In the genomic region with DNA sequence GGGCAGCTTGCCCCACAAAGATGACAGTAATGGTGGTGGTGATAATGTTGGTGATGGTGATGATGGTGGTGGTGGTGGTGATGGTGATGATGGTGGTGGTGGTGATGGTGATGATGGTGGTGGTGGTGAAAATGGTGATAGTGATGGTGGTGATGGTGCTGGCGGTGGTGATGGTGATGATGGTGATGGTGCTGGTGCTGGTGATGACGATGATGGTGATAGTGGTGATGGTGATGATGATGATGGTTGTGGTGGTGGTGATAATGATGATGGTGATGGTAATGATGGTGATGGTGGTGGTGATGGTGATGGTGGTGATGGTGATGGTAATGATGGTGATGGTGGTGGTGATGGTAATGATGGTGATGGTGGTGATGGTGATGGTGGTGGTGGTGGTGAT, we compare ENCODE assay signal across 2 cellular contexts.
TF ChIP-seq lines count a peak whose summit lies in the region.

No MANE protein-coding gene starts in this region.

TF ChIP-seq in HEK293, 187 proteins besides CTCF, POLR2A, EP300 and RAD21 (continues in another document):
- 0 out of 2 replicates have a peak, but pooled peaks have one; percentile 13 for TF ChIP-seq ZNF157 (tag by site-specific recombination; IDR thresholded peaks at IDR 0.05)
- no peak for TF ChIP-seq ZNF837 (tag by site-specific recombination; IDR thresholded peaks at IDR 0.05)
- TF ChIP-seq GLIS2 (tag by site-specific recombination; IDR thresholded peaks at IDR 0.05), result no peak
- no peak for TF ChIP-seq ZNF416 (tag by site-specific recombination; IDR thresholded peaks at IDR 0.05)
- TF ChIP-seq, protein P1, sequence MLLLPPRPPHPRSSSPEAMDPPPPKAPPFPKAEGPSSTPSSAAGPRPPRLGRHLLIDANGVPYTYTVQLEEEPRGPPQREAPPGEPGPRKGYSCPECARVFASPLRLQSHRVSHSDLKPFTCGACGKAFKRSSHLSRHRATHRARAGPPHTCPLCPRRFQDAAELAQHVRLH (tag by site-specific recombination; IDR thresholded peaks at IDR 0.05), result 0 out of 2 replicates have a peak, but pooled peaks have one; percentile 9
- TF ChIP-seq, protein P2, sequence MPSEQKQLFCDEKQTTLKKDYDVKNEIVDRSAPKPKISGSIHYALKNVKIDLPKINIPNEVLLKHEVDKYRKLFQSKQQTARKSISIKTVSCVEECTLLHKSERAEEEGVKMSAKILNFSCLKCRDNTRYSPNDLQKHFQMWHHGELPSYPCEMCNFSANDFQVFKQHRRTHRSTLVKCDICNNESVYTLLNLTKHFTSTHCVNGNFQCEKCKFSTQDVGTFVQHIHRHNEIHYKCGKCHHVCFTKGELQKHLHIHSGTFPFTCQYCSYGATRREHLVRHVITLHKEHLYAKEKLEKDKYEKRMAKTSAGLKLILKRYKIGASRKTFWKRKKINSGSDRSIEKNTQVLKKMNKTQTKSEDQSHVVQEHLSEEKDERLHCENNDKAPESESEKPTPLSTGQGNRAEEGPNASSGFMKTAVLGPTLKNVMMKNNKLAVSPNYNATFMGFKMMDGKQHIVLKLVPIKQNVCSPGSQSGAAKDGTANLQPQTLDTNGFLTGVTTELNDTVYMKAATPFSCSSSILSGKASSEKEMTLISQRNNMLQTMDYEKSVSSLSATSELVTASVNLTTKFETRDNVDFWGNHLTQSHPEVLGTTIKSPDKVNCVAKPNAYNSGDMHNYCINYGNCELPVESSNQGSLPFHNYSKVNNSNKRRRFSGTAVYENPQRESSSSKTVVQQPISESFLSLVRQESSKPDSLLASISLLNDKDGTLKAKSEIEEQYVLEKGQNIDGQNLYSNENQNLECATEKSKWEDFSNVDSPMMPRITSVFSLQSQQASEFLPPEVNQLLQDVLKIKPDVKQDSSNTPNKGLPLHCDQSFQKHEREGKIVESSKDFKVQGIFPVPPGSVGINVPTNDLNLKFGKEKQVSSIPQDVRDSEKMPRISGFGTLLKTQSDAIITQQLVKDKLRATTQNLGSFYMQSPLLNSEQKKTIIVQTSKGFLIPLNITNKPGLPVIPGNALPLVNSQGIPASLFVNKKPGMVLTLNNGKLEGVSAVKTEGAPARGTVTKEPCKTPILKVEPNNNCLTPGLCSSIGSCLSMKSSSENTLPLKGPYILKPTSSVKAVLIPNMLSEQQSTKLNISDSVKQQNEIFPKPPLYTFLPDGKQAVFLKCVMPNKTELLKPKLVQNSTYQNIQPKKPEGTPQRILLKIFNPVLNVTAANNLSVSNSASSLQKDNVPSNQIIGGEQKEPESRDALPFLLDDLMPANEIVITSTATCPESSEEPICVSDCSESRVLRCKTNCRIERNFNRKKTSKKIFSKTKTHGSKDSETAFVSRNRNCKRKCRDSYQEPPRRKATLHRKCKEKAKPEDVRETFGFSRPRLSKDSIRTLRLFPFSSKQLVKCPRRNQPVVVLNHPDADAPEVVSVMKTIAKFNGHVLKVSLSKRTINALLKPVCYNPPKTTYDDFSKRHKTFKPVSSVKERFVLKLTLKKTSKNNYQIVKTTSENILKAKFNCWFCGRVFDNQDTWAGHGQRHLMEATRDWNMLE (tag by site-specific recombination; conservative IDR thresholded peaks at IDR 0.05; ENCODE audit: low read depth), result no peak
- 0 out of 2 replicates have a peak, but pooled peaks have one; percentile 49 for TF ChIP-seq ZNF670 (tag by site-specific recombination; IDR thresholded peaks at IDR 0.05; ENCODE audit: low read depth)
- TF ChIP-seq, protein P3, sequence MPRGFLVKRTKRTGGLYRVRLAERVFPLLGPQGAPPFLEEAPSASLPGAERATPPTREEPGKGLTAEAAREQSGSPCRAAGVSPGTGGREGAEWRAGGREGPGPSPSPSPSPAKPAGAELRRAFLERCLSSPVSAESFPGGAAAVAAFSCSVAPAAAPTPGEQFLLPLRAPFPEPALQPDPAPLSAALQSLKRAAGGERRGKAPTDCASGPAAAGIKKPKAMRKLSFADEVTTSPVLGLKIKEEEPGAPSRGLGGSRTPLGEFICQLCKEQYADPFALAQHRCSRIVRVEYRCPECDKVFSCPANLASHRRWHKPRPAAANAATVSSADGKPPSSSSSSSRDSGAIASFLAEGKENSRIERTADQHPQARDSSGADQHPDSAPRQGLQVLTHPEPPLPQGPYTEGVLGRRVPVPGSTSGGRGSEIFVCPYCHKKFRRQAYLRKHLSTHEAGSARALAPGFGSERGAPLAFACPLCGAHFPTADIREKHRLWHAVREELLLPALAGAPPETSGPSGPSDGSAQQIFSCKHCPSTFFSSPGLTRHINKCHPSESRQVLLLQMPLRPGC (tag by site-specific recombination; IDR thresholded peaks at IDR 0.05), result no peak
- no peak for TF ChIP-seq ZNF239 (tag by site-specific recombination; IDR thresholded peaks at IDR 0.05)
- TF ChIP-seq ZNF211 (tag by site-specific recombination; IDR thresholded peaks at IDR 0.05; ENCODE audit: low read depth), result peak; percentile 39; the same call in 1 of the 2 replicates
- TF ChIP-seq, protein P4, sequence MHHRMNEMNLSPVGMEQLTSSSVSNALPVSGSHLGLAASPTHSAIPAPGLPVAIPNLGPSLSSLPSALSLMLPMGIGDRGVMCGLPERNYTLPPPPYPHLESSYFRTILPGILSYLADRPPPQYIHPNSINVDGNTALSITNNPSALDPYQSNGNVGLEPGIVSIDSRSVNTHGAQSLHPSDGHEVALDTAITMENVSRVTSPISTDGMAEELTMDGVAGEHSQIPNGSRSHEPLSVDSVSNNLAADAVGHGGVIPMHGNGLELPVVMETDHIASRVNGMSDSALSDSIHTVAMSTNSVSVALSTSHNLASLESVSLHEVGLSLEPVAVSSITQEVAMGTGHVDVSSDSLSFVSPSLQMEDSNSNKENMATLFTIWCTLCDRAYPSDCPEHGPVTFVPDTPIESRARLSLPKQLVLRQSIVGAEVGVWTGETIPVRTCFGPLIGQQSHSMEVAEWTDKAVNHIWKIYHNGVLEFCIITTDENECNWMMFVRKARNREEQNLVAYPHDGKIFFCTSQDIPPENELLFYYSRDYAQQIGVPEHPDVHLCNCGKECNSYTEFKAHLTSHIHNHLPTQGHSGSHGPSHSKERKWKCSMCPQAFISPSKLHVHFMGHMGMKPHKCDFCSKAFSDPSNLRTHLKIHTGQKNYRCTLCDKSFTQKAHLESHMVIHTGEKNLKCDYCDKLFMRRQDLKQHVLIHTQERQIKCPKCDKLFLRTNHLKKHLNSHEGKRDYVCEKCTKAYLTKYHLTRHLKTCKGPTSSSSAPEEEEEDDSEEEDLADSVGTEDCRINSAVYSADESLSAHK (tag by site-specific recombination; IDR thresholded peaks at IDR 0.05), result no peak
- no peak for TF ChIP-seq ZFP3 (tag by site-specific recombination; IDR thresholded peaks at IDR 0.05; ENCODE audit: low read depth)
- TF ChIP-seq FEZF1 (tag by site-specific recombination; IDR thresholded peaks at IDR 0.05), result no peak
- TF ChIP-seq ZNF266 (tag by site-specific recombination; IDR thresholded peaks at IDR 0.05; ENCODE audit: low read depth), result no peak

TF ChIP-seq in GM12878, 131 proteins besides CTCF, POLR2A, EP300 and RAD21 (continues in another document):
- TF ChIP-seq SUZ12 (IDR thresholded peaks at IDR 0.05; ENCODE audit: unreplicated experiment) (no peak), ZNF622 (IDR thresholded peaks at IDR 0.05) (no peak), HDAC6 (IDR thresholded peaks at IDR 0.05; ENCODE audit: unreplicated experiment) (no peak), CBX5 (IDR thresholded peaks at IDR 0.05; ENCODE audit: low read depth) (no peak), SMARCA5 (IDR thresholded peaks at IDR 0.05) (no peak), ZZZ3 (IDR thresholded peaks at IDR 0.05; ENCODE audit: control insufficient read depth, insufficient read length, low read depth) (no peak), KLF5 (IDR thresholded peaks at IDR 0.05; ENCODE audit: partially characterized antibody) (no peak), PML (IDR thresholded peaks at IDR 0.05; ENCODE audit: low read length) (no peak), PAX5 (IDR thresholded peaks at IDR 0.05; ENCODE audit: borderline replicate concordance, low read depth, low read length) (no peak)
- TF ChIP-seq, protein P5, sequence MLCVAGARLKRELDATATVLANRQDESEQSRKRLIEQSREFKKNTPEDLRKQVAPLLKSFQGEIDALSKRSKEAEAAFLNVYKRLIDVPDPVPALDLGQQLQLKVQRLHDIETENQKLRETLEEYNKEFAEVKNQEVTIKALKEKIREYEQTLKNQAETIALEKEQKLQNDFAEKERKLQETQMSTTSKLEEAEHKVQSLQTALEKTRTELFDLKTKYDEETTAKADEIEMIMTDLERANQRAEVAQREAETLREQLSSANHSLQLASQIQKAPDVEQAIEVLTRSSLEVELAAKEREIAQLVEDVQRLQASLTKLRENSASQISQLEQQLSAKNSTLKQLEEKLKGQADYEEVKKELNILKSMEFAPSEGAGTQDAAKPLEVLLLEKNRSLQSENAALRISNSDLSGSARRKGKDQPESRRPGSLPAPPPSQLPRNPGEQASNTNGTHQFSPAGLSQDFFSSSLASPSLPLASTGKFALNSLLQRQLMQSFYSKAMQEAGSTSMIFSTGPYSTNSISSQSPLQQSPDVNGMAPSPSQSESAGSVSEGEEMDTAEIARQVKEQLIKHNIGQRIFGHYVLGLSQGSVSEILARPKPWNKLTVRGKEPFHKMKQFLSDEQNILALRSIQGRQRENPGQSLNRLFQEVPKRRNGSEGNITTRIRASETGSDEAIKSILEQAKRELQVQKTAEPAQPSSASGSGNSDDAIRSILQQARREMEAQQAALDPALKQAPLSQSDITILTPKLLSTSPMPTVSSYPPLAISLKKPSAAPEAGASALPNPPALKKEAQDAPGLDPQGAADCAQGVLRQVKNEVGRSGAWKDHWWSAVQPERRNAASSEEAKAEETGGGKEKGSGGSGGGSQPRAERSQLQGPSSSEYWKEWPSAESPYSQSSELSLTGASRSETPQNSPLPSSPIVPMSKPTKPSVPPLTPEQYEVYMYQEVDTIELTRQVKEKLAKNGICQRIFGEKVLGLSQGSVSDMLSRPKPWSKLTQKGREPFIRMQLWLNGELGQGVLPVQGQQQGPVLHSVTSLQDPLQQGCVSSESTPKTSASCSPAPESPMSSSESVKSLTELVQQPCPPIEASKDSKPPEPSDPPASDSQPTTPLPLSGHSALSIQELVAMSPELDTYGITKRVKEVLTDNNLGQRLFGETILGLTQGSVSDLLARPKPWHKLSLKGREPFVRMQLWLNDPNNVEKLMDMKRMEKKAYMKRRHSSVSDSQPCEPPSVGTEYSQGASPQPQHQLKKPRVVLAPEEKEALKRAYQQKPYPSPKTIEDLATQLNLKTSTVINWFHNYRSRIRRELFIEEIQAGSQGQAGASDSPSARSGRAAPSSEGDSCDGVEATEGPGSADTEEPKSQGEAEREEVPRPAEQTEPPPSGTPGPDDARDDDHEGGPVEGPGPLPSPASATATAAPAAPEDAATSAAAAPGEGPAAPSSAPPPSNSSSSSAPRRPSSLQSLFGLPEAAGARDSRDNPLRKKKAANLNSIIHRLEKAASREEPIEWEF (IDR thresholded peaks at IDR 0.05; ENCODE audit: insufficient replicate concordance, low read depth, low read length), result no peak
- TF ChIP-seq, protein P6, sequence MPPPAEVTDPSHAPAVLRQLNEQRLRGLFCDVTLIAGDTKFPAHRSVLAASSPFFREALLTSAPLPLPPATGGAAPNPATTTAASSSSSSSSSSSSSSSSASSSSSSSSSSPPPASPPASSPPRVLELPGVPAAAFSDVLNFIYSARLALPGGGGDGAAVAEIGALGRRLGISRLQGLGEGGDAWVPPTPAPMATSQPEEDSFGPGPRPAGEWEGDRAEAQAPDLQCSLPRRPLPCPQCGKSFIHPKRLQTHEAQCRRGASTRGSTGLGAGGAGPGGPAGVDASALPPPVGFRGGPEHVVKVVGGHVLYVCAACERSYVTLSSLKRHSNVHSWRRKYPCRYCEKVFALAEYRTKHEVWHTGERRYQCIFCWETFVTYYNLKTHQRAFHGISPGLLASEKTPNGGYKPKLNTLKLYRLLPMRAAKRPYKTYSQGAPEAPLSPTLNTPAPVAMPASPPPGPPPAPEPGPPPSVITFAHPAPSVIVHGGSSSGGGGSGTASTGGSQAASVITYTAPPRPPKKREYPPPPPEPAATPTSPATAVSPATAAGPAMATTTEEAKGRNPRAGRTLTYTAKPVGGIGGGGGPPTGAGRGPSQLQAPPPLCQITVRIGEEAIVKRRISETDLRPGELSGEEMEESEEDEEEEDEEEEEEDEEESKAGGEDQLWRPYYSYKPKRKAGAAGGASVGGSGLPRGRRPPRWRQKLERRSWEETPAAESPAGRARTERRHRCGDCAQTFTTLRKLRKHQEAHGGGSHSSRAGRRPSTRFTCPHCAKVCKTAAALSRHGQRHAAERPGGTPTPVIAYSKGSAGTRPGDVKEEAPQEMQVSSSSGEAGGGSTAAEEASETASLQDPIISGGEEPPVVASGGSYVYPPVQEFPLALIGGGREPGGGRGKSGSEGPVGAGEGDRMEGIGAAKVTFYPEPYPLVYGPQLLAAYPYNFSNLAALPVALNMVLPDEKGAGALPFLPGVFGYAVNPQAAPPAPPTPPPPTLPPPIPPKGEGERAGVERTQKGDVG (CRISPR knock-in tag; IDR thresholded peaks at IDR 0.05), result no peak
- TF ChIP-seq, protein P7, sequence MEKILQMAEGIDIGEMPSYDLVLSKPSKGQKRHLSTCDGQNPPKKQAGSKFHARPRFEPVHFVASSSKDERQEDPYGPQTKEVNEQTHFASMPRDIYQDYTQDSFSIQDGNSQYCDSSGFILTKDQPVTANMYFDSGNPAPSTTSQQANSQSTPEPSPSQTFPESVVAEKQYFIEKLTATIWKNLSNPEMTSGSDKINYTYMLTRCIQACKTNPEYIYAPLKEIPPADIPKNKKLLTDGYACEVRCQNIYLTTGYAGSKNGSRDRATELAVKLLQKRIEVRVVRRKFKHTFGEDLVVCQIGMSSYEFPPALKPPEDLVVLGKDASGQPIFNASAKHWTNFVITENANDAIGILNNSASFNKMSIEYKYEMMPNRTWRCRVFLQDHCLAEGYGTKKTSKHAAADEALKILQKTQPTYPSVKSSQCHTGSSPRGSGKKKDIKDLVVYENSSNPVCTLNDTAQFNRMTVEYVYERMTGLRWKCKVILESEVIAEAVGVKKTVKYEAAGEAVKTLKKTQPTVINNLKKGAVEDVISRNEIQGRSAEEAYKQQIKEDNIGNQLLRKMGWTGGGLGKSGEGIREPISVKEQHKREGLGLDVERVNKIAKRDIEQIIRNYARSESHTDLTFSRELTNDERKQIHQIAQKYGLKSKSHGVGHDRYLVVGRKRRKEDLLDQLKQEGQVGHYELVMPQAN (conservative IDR thresholded peaks at IDR 0.05), result no peak
- TF ChIP-seq, protein P8, sequence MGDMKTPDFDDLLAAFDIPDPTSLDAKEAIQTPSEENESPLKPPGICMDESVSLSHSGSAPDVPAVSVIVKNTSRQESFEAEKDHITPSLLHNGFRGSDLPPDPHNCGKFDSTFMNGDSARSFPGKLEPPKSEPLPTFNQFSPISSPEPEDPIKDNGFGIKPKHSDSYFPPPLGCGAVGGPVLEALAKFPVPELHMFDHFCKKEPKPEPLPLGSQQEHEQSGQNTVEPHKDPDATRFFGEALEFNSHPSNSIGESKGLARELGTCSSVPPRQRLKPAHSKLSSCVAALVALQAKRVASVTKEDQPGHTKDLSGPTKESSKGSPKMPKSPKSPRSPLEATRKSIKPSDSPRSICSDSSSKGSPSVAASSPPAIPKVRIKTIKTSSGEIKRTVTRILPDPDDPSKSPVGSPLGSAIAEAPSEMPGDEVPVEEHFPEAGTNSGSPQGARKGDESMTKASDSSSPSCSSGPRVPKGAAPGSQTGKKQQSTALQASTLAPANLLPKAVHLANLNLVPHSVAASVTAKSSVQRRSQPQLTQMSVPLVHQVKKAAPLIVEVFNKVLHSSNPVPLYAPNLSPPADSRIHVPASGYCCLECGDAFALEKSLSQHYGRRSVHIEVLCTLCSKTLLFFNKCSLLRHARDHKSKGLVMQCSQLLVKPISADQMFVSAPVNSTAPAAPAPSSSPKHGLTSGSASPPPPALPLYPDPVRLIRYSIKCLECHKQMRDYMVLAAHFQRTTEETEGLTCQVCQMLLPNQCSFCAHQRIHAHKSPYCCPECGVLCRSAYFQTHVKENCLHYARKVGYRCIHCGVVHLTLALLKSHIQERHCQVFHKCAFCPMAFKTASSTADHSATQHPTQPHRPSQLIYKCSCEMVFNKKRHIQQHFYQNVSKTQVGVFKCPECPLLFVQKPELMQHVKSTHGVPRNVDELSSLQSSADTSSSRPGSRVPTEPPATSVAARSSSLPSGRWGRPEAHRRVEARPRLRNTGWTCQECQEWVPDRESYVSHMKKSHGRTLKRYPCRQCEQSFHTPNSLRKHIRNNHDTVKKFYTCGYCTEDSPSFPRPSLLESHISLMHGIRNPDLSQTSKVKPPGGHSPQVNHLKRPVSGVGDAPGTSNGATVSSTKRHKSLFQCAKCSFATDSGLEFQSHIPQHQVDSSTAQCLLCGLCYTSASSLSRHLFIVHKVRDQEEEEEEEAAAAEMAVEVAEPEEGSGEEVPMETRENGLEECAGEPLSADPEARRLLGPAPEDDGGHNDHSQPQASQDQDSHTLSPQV (IDR thresholded peaks at IDR 0.05), result no peak
